ENCODE assay signal across 13 cellular contexts in genomic region chr2:215973111-215973792, GRCh38. TPM values are rescaled to one million over a fixed set of nuclear protein-coding genes. Genes with fewer than 3 reads are reported as not detected.
DNase-seq lines count a peak whose midpoint lies in the region; ATAC-seq and TF ChIP-seq lines count a peak whose summit lies in the region.
"Had no signal": no experiment of that assay in that cellular context is flagged by ENCODE, and none has a peak within 500 bp of the region (broad histone marks: within the 10 kb centered on the region; RNA-seq: fewer than 3 reads in every experiment).

No MANE protein-coding gene starts in this region.

- H4K20me1 ChIP-seq in H9 (ENCODE audit: control insufficient read depth, insufficient read depth, insufficient read length) = no peaks in the 10 kb centered on the region

- H3K9ac ChIP-seq in H9 (ENCODE audit: extremely low read depth, insufficient read length, low read length) = no peak overlapping the region

- peaks cover 11 to 20% (median 19%) of the 10 kb centered on the region in 3 experiments; a peak in 5 of 7 replicates for H3K36me3 Mint-ChIP-seq in H9 (ENCODE audit: insufficient read depth in 1 of 3, low read depth in 3 of 3)

- no peak overlapping the region for H3K23ac ChIP-seq in H9 (ENCODE audit: insufficient read length, low read depth, low read length)

- H4K91ac ChIP-seq in H9 (ENCODE audit: insufficient read length, low read depth, low read length) = no peak overlapping the region

- no peak overlapping the region for H3T11ph ChIP-seq in H9 (ENCODE audit: low read length)

- H3K79me1 ChIP-seq in H9 (ENCODE audit: insufficient read depth, low read depth, low read length, poor library complexity, severe bottlenecking) = no peaks in the 10 kb centered on the region

- no CpG with 5 or more reads among the region's 8 CpGs for WGBS in H9 (ENCODE audit: extremely low coverage, insufficient read length, low lambda C conversion rate)
- 66 to 74% methylated on average over 7 to 8 of the region's 8 CpGs for WGBS in esophagus squamous epithelium, 2 donors

- no peak overlapping the region for H3K4me3 Mint-ChIP-seq in H9

- H4K5ac ChIP-seq in H9 (ENCODE audit: insufficient read length, low read depth, low read length) = no peak overlapping the region

- peak overlapping the region in 2 of 3 experiments; percentile 51 to 92; a peak in 4 of 7 replicates for H3K27ac Mint-ChIP-seq in H9

- intact Hi-C loops in esophagus squamous epithelium (cut with DNase I) = no loop called here

- no peak overlapping the region for H3K18ac ChIP-seq in H9 (ENCODE audit: insufficient read length, low read depth, low read length)

- H3K27me3 ChIP-seq in H9 (ENCODE audit: insufficient read depth, low read length) (no peaks in the 10 kb centered on the region), esophagus squamous epithelium (no peaks in the 10 kb centered on the region)

- no peak for TF ChIP-seq POLR2A in esophagus squamous epithelium (IDR thresholded peaks at IDR 0.05)

- H2BK12ac ChIP-seq in H9 (ENCODE audit: insufficient read length, low read depth, low read length) = no peak overlapping the region

- ATAC-seq in SK-N-SH treated with all-trans-retinoic acid at 6 μM for 48 hours (peak; percentile 18; the same call in 1 of the 3 replicates), HG02759 (IDR thresholded peaks at IDR 0.05; ENCODE audit: unreplicated experiment) (no peak)

- peaks cover 2% of the 10 kb centered on the region; the same call in 1 of the 2 replicates for H3K4me1 ChIP-seq in H9 (ENCODE audit: insufficient read depth, low read length)
- peaks cover 10 to 62% (median 13%) of the 10 kb centered on the region in 3 donors for H3K4me1 ChIP-seq in esophagus squamous epithelium
- H3K4me1 ChIP-seq: Caco-2 had no signal

- H2BK15ac ChIP-seq in H9 (ENCODE audit: low read depth, low read length) = no peak overlapping the region

- H4K8ac ChIP-seq in H9 (replicated peaks; ENCODE audit: insufficient read length, low read depth, low read length) = no peak overlapping the region

- no peak overlapping the region for H2AK5ac ChIP-seq in H9 (ENCODE audit: insufficient read length, low read length)

- no peak overlapping the region for H3K56ac ChIP-seq in H9 (ENCODE audit: insufficient read length, low read depth, low read length)

- no peak overlapping the region for H2BK20ac ChIP-seq in H9 (ENCODE audit: low read depth, low read length, poor library complexity, severe bottlenecking)

- DNase-seq in H9 = no peak
- DNase-seq in esophagus squamous epithelium (lab: John Stamatoyannopoulos, UW) = no peak
- no peak for DNase-seq in NCI-H526 treated with DMSO at 0.1 percent for 48 hours (lab: John Stamatoyannopoulos, UW)
- DNase-seq in NCI-H2081 treated with DMSO at 0.1 percent for 48 hours (lab: John Stamatoyannopoulos, UW) = no peak
- DNase-seq in HK-2 (ENCODE audit: unreplicated experiment) = no peak
- DNase-seq: H7, KBM-7, NCI-H510A, SHP77 treated with DMSO at 0.1 percent for 48 hours had no signal

- peaks cover 0 to 4% (median 0%) of the 10 kb centered on the region in 3 donors for H3K36me3 ChIP-seq in esophagus squamous epithelium

- H3K4ac ChIP-seq in H9 (ENCODE audit: low read depth, low read length) = no peak overlapping the region

- no peak overlapping the region for H3K14ac ChIP-seq in H9 (ENCODE audit: insufficient read depth, low read length)

- no peak overlapping the region for H3K4me2 ChIP-seq in H9 (ENCODE audit: insufficient read depth, insufficient read length, low read length)

- H3K9me3 ChIP-seq in H9 (ENCODE audit: control insufficient read depth, low read depth, low read length) (no peaks in the 10 kb centered on the region), esophagus squamous epithelium (no peaks in the 10 kb centered on the region)
- H3K9me3 ChIP-seq: Caco-2 had no signal

- no peaks in the 10 kb centered on the region for H3K27me3 Mint-ChIP-seq in H9 (ENCODE audit: low read depth)

- no peak for TF ChIP-seq CTCF in H9 (conservative IDR thresholded peaks at IDR 0.05)
- TF ChIP-seq CTCF in esophagus squamous epithelium (IDR thresholded peaks at IDR 0.05) = no peak

- H3K27ac ChIP-seq in H9 (ENCODE audit: insufficient read length, low read depth, low read length) = no peak overlapping the region
- peak overlapping the region in 3 of 4 donors; percentile 53 to 78 (median 75) for H3K27ac ChIP-seq in esophagus squamous epithelium
- H3K27ac ChIP-seq in skin epidermis = peak overlapping the region in 13 of 21 experiments; percentile 8 to 79 (median 53)

- H2AFZ ChIP-seq in H9 (ENCODE audit: low read length) = no peak overlapping the region

- H3K23me2 ChIP-seq in H9 (ENCODE audit: insufficient read length, low read depth, low read length, poor library complexity, severe bottlenecking) = no peaks in the 10 kb centered on the region

- H3K79me2 ChIP-seq in H9 (ENCODE audit: insufficient read depth, low read length) = peaks cover 4% of the 10 kb centered on the region; the same call in 1 of the 2 replicates

- no peak overlapping the region for H2BK120ac ChIP-seq in H9 (ENCODE audit: low read depth, low read length, poor library complexity, severe bottlenecking)

- peaks cover 18 to 21% of the 10 kb centered on the region in 2 experiments for H3K4me1 Mint-ChIP-seq in H9

- H3K9me3 Mint-ChIP-seq in H9 = peaks cover 0 to 3% of the 10 kb centered on the region in 2 experiments; a peak in 1 of 5 replicates

- no peak overlapping the region for H3K4me3 ChIP-seq in esophagus squamous epithelium
- H3K4me3 ChIP-seq in skin epidermis = no peak overlapping the region

- no peak overlapping the region for H2BK5ac ChIP-seq in H9 (ENCODE audit: insufficient read length, low read length)

TF ChIP-seq in SK-N-SH treated with all-trans-retinoic acid at 6 μM for 48 hours, 23 proteins besides CTCF, POLR2A, EP300 and RAD21 (continues in another document):
- no peak for TF ChIP-seq GLIS3 (CRISPR knock-in tag; IDR thresholded peaks at IDR 0.05)
- TF ChIP-seq ISL1 (CRISPR knock-in tag; IDR thresholded peaks at IDR 0.05) = no peak
- no peak for TF ChIP-seq ARNTL (CRISPR knock-in tag; IDR thresholded peaks at IDR 0.05; ENCODE audit: borderline replicate concordance, low read depth)
- TF ChIP-seq PATZ1 (CRISPR knock-in tag; IDR thresholded peaks at IDR 0.05; ENCODE audit: borderline replicate concordance) = no peak
- TF ChIP-seq, protein P1, sequence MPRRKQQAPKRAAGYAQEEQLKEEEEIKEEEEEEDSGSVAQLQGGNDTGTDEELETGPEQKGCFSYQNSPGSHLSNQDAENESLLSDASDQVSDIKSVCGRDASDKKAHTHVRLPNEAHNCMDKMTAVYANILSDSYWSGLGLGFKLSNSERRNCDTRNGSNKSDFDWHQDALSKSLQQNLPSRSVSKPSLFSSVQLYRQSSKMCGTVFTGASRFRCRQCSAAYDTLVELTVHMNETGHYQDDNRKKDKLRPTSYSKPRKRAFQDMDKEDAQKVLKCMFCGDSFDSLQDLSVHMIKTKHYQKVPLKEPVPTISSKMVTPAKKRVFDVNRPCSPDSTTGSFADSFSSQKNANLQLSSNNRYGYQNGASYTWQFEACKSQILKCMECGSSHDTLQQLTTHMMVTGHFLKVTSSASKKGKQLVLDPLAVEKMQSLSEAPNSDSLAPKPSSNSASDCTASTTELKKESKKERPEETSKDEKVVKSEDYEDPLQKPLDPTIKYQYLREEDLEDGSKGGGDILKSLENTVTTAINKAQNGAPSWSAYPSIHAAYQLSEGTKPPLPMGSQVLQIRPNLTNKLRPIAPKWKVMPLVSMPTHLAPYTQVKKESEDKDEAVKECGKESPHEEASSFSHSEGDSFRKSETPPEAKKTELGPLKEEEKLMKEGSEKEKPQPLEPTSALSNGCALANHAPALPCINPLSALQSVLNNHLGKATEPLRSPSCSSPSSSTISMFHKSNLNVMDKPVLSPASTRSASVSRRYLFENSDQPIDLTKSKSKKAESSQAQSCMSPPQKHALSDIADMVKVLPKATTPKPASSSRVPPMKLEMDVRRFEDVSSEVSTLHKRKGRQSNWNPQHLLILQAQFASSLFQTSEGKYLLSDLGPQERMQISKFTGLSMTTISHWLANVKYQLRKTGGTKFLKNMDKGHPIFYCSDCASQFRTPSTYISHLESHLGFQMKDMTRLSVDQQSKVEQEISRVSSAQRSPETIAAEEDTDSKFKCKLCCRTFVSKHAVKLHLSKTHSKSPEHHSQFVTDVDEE (CRISPR knock-in tag; IDR thresholded peaks at IDR 0.05) = no peak
- no peak for TF ChIP-seq ZC3H10 (CRISPR knock-in tag; IDR thresholded peaks at IDR 0.05)
- TF ChIP-seq BACH2 (CRISPR knock-in tag; IDR thresholded peaks at IDR 0.05; ENCODE audit: borderline replicate concordance) = no peak
- no peak for TF ChIP-seq ZFP3 (CRISPR knock-in tag; IDR thresholded peaks at IDR 0.05)
- TF ChIP-seq, protein P2, sequence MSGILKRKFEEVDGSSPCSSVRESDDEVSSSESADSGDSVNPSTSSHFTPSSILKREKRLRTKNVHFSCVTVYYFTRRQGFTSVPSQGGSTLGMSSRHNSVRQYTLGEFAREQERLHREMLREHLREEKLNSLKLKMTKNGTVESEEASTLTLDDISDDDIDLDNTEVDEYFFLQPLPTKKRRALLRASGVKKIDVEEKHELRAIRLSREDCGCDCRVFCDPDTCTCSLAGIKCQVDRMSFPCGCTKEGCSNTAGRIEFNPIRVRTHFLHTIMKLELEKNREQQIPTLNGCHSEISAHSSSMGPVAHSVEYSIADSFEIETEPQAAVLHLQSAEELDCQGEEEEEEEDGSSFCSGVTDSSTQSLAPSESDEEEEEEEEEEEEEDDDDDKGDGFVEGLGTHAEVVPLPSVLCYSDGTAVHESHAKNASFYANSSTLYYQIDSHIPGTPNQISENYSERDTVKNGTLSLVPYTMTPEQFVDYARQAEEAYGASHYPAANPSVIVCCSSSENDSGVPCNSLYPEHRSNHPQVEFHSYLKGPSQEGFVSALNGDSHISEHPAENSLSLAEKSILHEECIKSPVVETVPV (CRISPR knock-in tag; IDR thresholded peaks at IDR 0.05) = no peak
- TF ChIP-seq TCF4 (CRISPR knock-in tag; IDR thresholded peaks at IDR 0.05; ENCODE audit: borderline replicate concordance) = no peak

RNA-seq across cellular contexts. Expression of gene MREG, which starts 40.1 kb away (rescaled TPM):
- 21.0 and 21.8 TPM in 2 replicates for total RNA-seq in H9 (2021)
- 10 to 100 TPM; 37.0 to 71.2 (median 40.5) TPM for total RNA-seq in esophagus squamous epithelium
